15 cellular contexts compared by ENCODE assay signal in genomic region chr17:82399601-82400101, GRCh38. TPM values are rescaled to one million over a fixed set of nuclear protein-coding genes. Genes with fewer than 3 reads are reported as not detected.
A peak's percentile ranks its signal among the peaks of the same experiment; 100 is the strongest.
DNase-seq lines count a peak whose midpoint lies in the region; ATAC-seq, FAIRE-seq and TF ChIP-seq lines count a peak whose summit lies in the region.
"Had no signal": no experiment of that assay in that cellular context is flagged by ENCODE, and none has a peak within 500 bp of the region (broad histone marks: within the 10 kb centered on the region; RNA-seq: fewer than 3 reads in every experiment).

No MANE protein-coding gene starts in this region.

- CTCF ChIA-PET in HepG2 (lab: Yijun Ruan, JAX; ENCODE audit: low intra/inter-chr PET ratio, low total read pairs) = no interaction called here
- CTCF ChIA-PET in CD8-positive, alpha-beta memory T cell (lab: Charles Lee) = interaction anchor here (0.7 to 2.1 kb wide), 2 partner anchors 47 to 56 kb away, joined by 3 to 6 read pairs; no protein-coding TSS in a partner anchor

- ATAC-seq in HepG2 (no peak), right lobe of liver (no peak), HG02840 (IDR thresholded peaks at IDR 0.05; ENCODE audit: low FRiP score, unreplicated experiment) (no peak), GM23338 (no peak)

- H2AFZ ChIP-seq in HepG2 (ENCODE audit: low read length) (no peak overlapping the region), GM23338 (no peak overlapping the region)

- H4K20me1 ChIP-seq in HepG2 (ENCODE audit: insufficient read depth, low read length) = no peaks in the 10 kb centered on the region
- H4K20me1 ChIP-seq in GM23338 (replicated peaks; ENCODE audit: insufficient read depth) = no peaks in the 10 kb centered on the region

- H3K9me3 ChIP-seq in HepG2 (ENCODE audit: low read length) = no peaks in the 10 kb centered on the region
- no peaks in the 10 kb centered on the region for H3K9me3 ChIP-seq in right lobe of liver
- no peaks in the 10 kb centered on the region for H3K9me3 ChIP-seq in kidney (ENCODE audit: control insufficient read depth in 1 of 2, low read length in 2 of 2)
- no peaks in the 10 kb centered on the region for H3K9me3 ChIP-seq in CD8-positive, alpha-beta memory T cell (ENCODE audit: low read length)

- H3F3A ChIP-seq in GM23338 (replicated peaks; ENCODE audit: low read depth) = 0 out of 2 replicates have a peak, but pooled peaks cover 2% of the 10 kb centered on the region

- TF ChIP-seq POLR2A in HepG2 (IDR thresholded peaks at IDR 0.05; ENCODE audit: insufficient read depth in 1 of 2, low read depth in 2 of 2, low read length in 2 of 2) (no peak), right lobe of liver (IDR thresholded peaks at IDR 0.05) (no peak)

- TF ChIP-seq RAD21 in HepG2 (CRISPR knock-in tag; IDR thresholded peaks at IDR 0.05) = no peak

- H3K27me3 ChIP-seq in HepG2 (ENCODE audit: control insufficient read depth in 1 of 2, insufficient read depth in 2 of 2, low read length in 2 of 2) (no peaks in the 10 kb centered on the region), right lobe of liver (no peaks in the 10 kb centered on the region), GM23338 (ENCODE audit: insufficient read depth) (no peaks in the 10 kb centered on the region)
- H3K27me3 ChIP-seq in CD8-positive, alpha-beta memory T cell (ENCODE audit: insufficient read depth, low read length, poor library complexity, severe bottlenecking) = no peaks in the 10 kb centered on the region

- H3K79me2 ChIP-seq in HepG2 (ENCODE audit: insufficient read depth, low read length) = no peaks in the 10 kb centered on the region
- no peaks in the 10 kb centered on the region for H3K79me2 ChIP-seq in GM23338 (replicated peaks; ENCODE audit: insufficient read depth)

- 96% methylated on average over 16 of the region's 18 CpGs for WGBS in HepG2 (ENCODE audit: low lambda C conversion rate)
- 87% methylated on average over 8 of the region's 18 CpGs for WGBS in right lobe of liver (ENCODE audit: insufficient coverage, low coverage, low lambda C conversion rate, missing lambda C conversion rate)

- intact Hi-C loops in HepG2 (cut with micrococcal nuclease; ENCODE audit: unreplicated experiment) (no loop called here), right lobe of liver (cut with DNase I) (no loop called here), kidney (cut with DNase I) (no loop called here)

- DNase-seq in HepG2 (ENCODE audit: low spot score) = no peak
- no peak for DNase-seq in right lobe of liver
- peak; percentile 83 for DNase-seq in NCI-H69 (lab: John Stamatoyannopoulos, UW)
- peak; percentile 64 for DNase-seq in kidney
- DNase-seq in CD8-positive, alpha-beta memory T cell = no peak
- DNase-seq in GF-D8 (lab: John Stamatoyannopoulos, UW) = no peak
- no peak for DNase-seq in GM23338 (ENCODE audit: low spot score)
- DNase-seq: activated T-cell treated with anti-CD3 and anti-CD28 coated beads, Interleukin-2, amount 50 U/mL, for 1 hour; foreskin melanocyte; kidney glomerular epithelial cell; stimulated activated CD4-positive, alpha-beta T cell treated with anti-CD3 and anti-CD28 coated beads, Interleukin-15, amount 100 ng/mL, for 24 hours had no signal

- in situ Hi-C loops in HepG2 (cut with HindIII; ENCODE audit: extremely low pct_ligation_motif_present, low pct_unique_long_range_greater_than_20kb) = no loop called here

- H3K9me2 ChIP-seq in GM23338 (ENCODE audit: insufficient read depth) = no peaks in the 10 kb centered on the region

- H3K27ac Mint-ChIP-seq in CD8-positive, alpha-beta memory T cell = peak overlapping the region in 1 of 8 donors; percentile 92
- no peak overlapping the region for H3K27ac Mint-ChIP-seq in GM23338

- H3K4me1 ChIP-seq in HepG2 (ENCODE audit: insufficient read depth, low read length) (peaks cover 13% of the 10 kb centered on the region), right lobe of liver (peaks cover 0 to 8% (median 0%) of the 10 kb centered on the region in 4 donors), kidney (ENCODE audit: control insufficient read depth in 1 of 2, insufficient read depth in 1 of 2, low read depth in 1 of 2, low read length in 2 of 2) (no peaks in the 10 kb centered on the region), GM23338 (ENCODE audit: insufficient read depth) (no peaks in the 10 kb centered on the region)
- H3K4me1 ChIP-seq in CD8-positive, alpha-beta memory T cell (ENCODE audit: insufficient read depth, low read length) = peaks cover 14% of the 10 kb centered on the region

- H3K27ac ChIP-seq in HepG2 (ENCODE audit: extremely low read length, insufficient read depth, low read length) (no peak overlapping the region), right lobe of liver (no peak overlapping the region), kidney (ENCODE audit: low read depth in 2 of 2, low read length in 2 of 2) (no peak overlapping the region), GM23338 (ENCODE audit: low read depth) (no peak overlapping the region)
- no peak overlapping the region for H3K27ac ChIP-seq in CD8-positive, alpha-beta memory T cell (ENCODE audit: low read depth, low read length)

- no peaks in the 10 kb centered on the region for H3K9me3 Mint-ChIP-seq in CD8-positive, alpha-beta memory T cell
- no peaks in the 10 kb centered on the region for H3K9me3 Mint-ChIP-seq in GM23338
- H3K9me3 Mint-ChIP-seq: naive thymus-derived CD8-positive, alpha-beta T cell had no signal

- TF ChIP-seq CTCF in HepG2 (CRISPR knock-in tag; IDR thresholded peaks at IDR 0.05) (no peak), right lobe of liver (IDR thresholded peaks at IDR 0.05) (no peak), kidney (IDR thresholded peaks at IDR 0.05; ENCODE audit: borderline replicate concordance, extremely low read depth, insufficient read depth) (no peak), GM23338 (conservative IDR thresholded peaks at IDR 0.05; ENCODE audit: low read depth in 2 of 2) (no peak)

- no peaks in the 10 kb centered on the region for H3K27me3 Mint-ChIP-seq in CD8-positive, alpha-beta memory T cell
- H3K27me3 Mint-ChIP-seq in GM23338 (ENCODE audit: insufficient read depth, low read depth, poor library complexity) = peaks cover 7% of the 10 kb centered on the region
- H3K27me3 Mint-ChIP-seq: naive thymus-derived CD8-positive, alpha-beta T cell had no signal

- H3K36me3 ChIP-seq in HepG2 (replicated peaks in 1 of 2; ENCODE audit: control insufficient read depth in 1 of 2, insufficient read depth in 2 of 2, low read length in 2 of 2) (peaks cover 20 to 23% of the 10 kb centered on the region in 2 experiments; a peak in 4 of 5 replicates), right lobe of liver (no peaks in the 10 kb centered on the region), kidney (ENCODE audit: control insufficient read depth in 1 of 2, insufficient read depth in 2 of 2, low read length in 2 of 2) (peaks cover 0 to 2% of the 10 kb centered on the region in 2 donors), GM23338 (ENCODE audit: insufficient read depth) (no peaks in the 10 kb centered on the region)
- peaks cover 11% of the 10 kb centered on the region for H3K36me3 ChIP-seq in CD8-positive, alpha-beta memory T cell (ENCODE audit: insufficient read depth, low read length)

- no TSS peak for BruUV-seq in HepG2 (replicated peaks; lab: Mats Ljungman, UMichigan)

- POLR2A ChIA-PET in HepG2 (lab: Yijun Ruan, JAX) = no interaction called here
- POLR2A ChIA-PET in CD8-positive, alpha-beta memory T cell (lab: Charles Lee) = no interaction called here

- H3K4me3 ChIP-seq in HepG2 (replicated peaks in 1 of 3; ENCODE audit: insufficient read depth in 1 of 3, low read depth in 2 of 3, low read length in 3 of 3) (no peak overlapping the region), right lobe of liver (no peak overlapping the region), kidney (ENCODE audit: low read length in 2 of 2) (no peak overlapping the region), GM23338 (no peak overlapping the region)
- no peak overlapping the region for H3K4me3 ChIP-seq in CD8-positive, alpha-beta memory T cell (ENCODE audit: low read length)

- H3K9ac ChIP-seq in HepG2 (ENCODE audit: insufficient read depth, low read depth, low read length) (no peak overlapping the region), kidney (ENCODE audit: low read length in 2 of 2) (no peak overlapping the region)

- FAIRE-seq in HepG2 (lab: Jason Lieb, UNC) = no peak
- FAIRE-seq in kidney (lab: Jason Lieb, UNC) = no peak
- FAIRE-seq: G401.6 had no signal

- H3K36me3 Mint-ChIP-seq in CD8-positive, alpha-beta memory T cell = peaks cover 0 to 34% (median 4%) of the 10 kb centered on the region in 3 donors
- peaks cover 7% of the 10 kb centered on the region for H3K36me3 Mint-ChIP-seq in GM23338 (ENCODE audit: low read depth)

- TF ChIP-seq EP300 in HepG2 (IDR thresholded peaks at IDR 0.05; ENCODE audit: low read depth in 2 of 2, low read length in 2 of 2) (no peak), HepG2 (CRISPR knock-in tag; IDR thresholded peaks at IDR 0.05; ENCODE audit: borderline replicate concordance) (no peak)

- H3K4me2 ChIP-seq in HepG2 (ENCODE audit: low read depth, low read length) (no peak overlapping the region), GM23338 (no peak overlapping the region)

- no peak overlapping the region for H3K4me3 Mint-ChIP-seq in CD8-positive, alpha-beta memory T cell
- H3K4me3 Mint-ChIP-seq in GM23338 = no peak overlapping the region

- H3K4me1 Mint-ChIP-seq in CD8-positive, alpha-beta memory T cell = peaks cover 11 to 17% (median 14%) of the 10 kb centered on the region in 3 donors
- no peaks in the 10 kb centered on the region for H3K4me1 Mint-ChIP-seq in GM23338

RNA-seq across cellular contexts. Expression of gene HEXD, which starts 18.5 kb away (rescaled TPM):
- total RNA-seq in HepG2 (2016; rRNA removed; fragmentation: Illumina TruSeq; extraction: Trizol) = 12.4 and 22.3 TPM in 2 replicates
- total RNA-seq in HepG2 (2016; cell fraction: cytosol; rRNA removed; fragmentation: Illumina TruSeq; extraction: Trizol; ENCODE audit: low read depth) = 6.5 and 7.4 TPM in 2 replicates
- total RNA-seq in HepG2 (2016; cell fraction: insoluble cytoplasmic fraction; rRNA removed; fragmentation: Illumina TruSeq; extraction: Trizol) = 9.5 and 21.5 TPM in 2 replicates
- total RNA-seq in HepG2 (2016; cell fraction: membrane; rRNA removed; fragmentation: Illumina TruSeq; extraction: Trizol) = 8.1 and 9.0 TPM in 2 replicates
- 22.1 and 27.5 TPM in 2 replicates for total RNA-seq in HepG2 (2016; cell fraction: nucleus; rRNA removed; fragmentation: Illumina TruSeq; extraction: Trizol)
- polyA plus RNA-seq in HepG2 (2011; rRNA removed) = 41.8 and 63.2 TPM in 2 replicates
- 20.9 and 28.4 TPM in 2 replicates for polyA plus RNA-seq in HepG2 (2011; cell fraction: cytosol; rRNA removed)
- 726 and 860 TPM in 2 replicates for polyA plus RNA-seq in HepG2 (2011; cell fraction: nucleus; rRNA removed)
- polyA plus RNA-seq in HepG2 (2012) = 33.2 and 40.0 TPM in 2 replicates
- 5.4 and 7.5 TPM in 2 replicates for polyA plus RNA-seq in HepG2 (2016; cell fraction: cytosol; fragmentation: Illumina TruSeq; extraction: Trizol; ENCODE audit: low read depth)
- 16.9 and 19.6 TPM in 2 replicates for polyA plus RNA-seq in HepG2 (2016; cell fraction: insoluble cytoplasmic fraction; fragmentation: Illumina TruSeq; extraction: Trizol; ENCODE audit: low read depth)
- polyA plus RNA-seq in HepG2 (2016; cell fraction: membrane; fragmentation: Illumina TruSeq; extraction: Trizol; ENCODE audit: low read depth) = 6.9 and 9.6 TPM in 2 replicates
- 83.7 and 89.3 TPM in 2 replicates for polyA plus RNA-seq in HepG2 (2016; cell fraction: nucleus; fragmentation: Illumina TruSeq; extraction: Trizol; ENCODE audit: insufficient read depth, low read depth)
- 14.8 and 25.5 TPM in 2 replicates for polyA minus RNA-seq in HepG2 (2011; rRNA and poly(A)+ RNA removed; ENCODE audit: low replicate concordance)
- polyA minus RNA-seq in HepG2 (2011; cell fraction: cytosol; rRNA and poly(A)+ RNA removed) = 12.8 and 13.5 TPM in 2 replicates
- polyA minus RNA-seq in HepG2 (2011; cell fraction: nucleus; rRNA and poly(A)+ RNA removed) = 52.1 and 55.8 TPM in 2 replicates
- total RNA-seq in right lobe of liver = 10 to 100 TPM in 5 of 6 experiments, 1 to 10 TPM in 1; 9.6 to 30.4 (median 20.2) TPM
- total RNA-seq in kidney = 39.2 TPM
- polyA plus RNA-seq in kidney (ENCODE audit: insufficient read depth, low read depth, low replicate concordance) = 42.0 TPM
- 10 to 100 TPM; 29.6 to 30.4 TPM for total RNA-seq in CD8-positive, alpha-beta memory T cell
- polyA plus RNA-seq in CD8-positive, alpha-beta memory T cell = 10.6 TPM
- total RNA-seq in GM23338 (2014; rRNA removed; shearing (Covaris generic)) = 23.1 and 31.1 TPM in 2 replicates
- polyA plus RNA-seq in GM23338 (2016; fragmentation: Nextera tagmentation; extraction: Ambion mirVana) = 11.0 and 11.9 TPM in 2 replicates

RNA-seq across cellular contexts. Expression of gene OGFOD3, which starts 18.7 kb away (rescaled TPM):
- total RNA-seq in HepG2 (2016; rRNA removed; fragmentation: Illumina TruSeq; extraction: Trizol) (19.3 and 42.1 TPM in 2 replicates), right lobe of liver (10 to 100 TPM; 13.5 to 23.4 (median 16.2) TPM), kidney (36.1 TPM)
- 44.1 and 48.5 TPM in 2 replicates for total RNA-seq in HepG2 (2016; cell fraction: cytosol; rRNA removed; fragmentation: Illumina TruSeq; extraction: Trizol; ENCODE audit: low read depth)
- 18.4 and 43.0 TPM in 2 replicates for total RNA-seq in HepG2 (2016; cell fraction: insoluble cytoplasmic fraction; rRNA removed; fragmentation: Illumina TruSeq; extraction: Trizol)
- 47.3 and 50.8 TPM in 2 replicates for total RNA-seq in HepG2 (2016; cell fraction: membrane; rRNA removed; fragmentation: Illumina TruSeq; extraction: Trizol)
- 29.1 and 32.9 TPM in 2 replicates for total RNA-seq in HepG2 (2016; cell fraction: nucleus; rRNA removed; fragmentation: Illumina TruSeq; extraction: Trizol)
- polyA plus RNA-seq in HepG2 (2011; rRNA removed) (40.0 and 48.0 TPM in 2 replicates), kidney (ENCODE audit: insufficient read depth, low read depth, low replicate concordance) (27.8 TPM), GM23338 (2016; fragmentation: Nextera tagmentation; extraction: Ambion mirVana) (9.6 and 10.6 TPM in 2 replicates)
- 45.1 and 55.2 TPM in 2 replicates for polyA plus RNA-seq in HepG2 (2011; cell fraction: cytosol; rRNA removed)
- 42.8 and 53.8 TPM in 2 replicates for polyA plus RNA-seq in HepG2 (2011; cell fraction: nucleus; rRNA removed)
- 30.1 and 30.6 TPM in 2 replicates for polyA plus RNA-seq in HepG2 (2012)
- polyA plus RNA-seq in HepG2 (2016; cell fraction: cytosol; fragmentation: Illumina TruSeq; extraction: Trizol; ENCODE audit: low read depth) = 22.8 and 30.9 TPM in 2 replicates
- polyA plus RNA-seq in HepG2 (2016; cell fraction: insoluble cytoplasmic fraction; fragmentation: Illumina TruSeq; extraction: Trizol; ENCODE audit: low read depth) = 20.3 and 20.6 TPM in 2 replicates
- polyA plus RNA-seq in HepG2 (2016; cell fraction: membrane; fragmentation: Illumina TruSeq; extraction: Trizol; ENCODE audit: low read depth) = 24.3 and 28.8 TPM in 2 replicates
- 57.8 and 59.9 TPM in 2 replicates for polyA plus RNA-seq in HepG2 (2016; cell fraction: nucleus; fragmentation: Illumina TruSeq; extraction: Trizol; ENCODE audit: insufficient read depth, low read depth)
- polyA minus RNA-seq in HepG2 (2011; rRNA and poly(A)+ RNA removed; ENCODE audit: low replicate concordance) = 17.2 and 64.0 TPM in 2 replicates
- 31.0 and 31.1 TPM in 2 replicates for polyA minus RNA-seq in HepG2 (2011; cell fraction: cytosol; rRNA and poly(A)+ RNA removed)
- polyA minus RNA-seq in HepG2 (2011; cell fraction: nucleus; rRNA and poly(A)+ RNA removed) = 16.2 and 18.9 TPM in 2 replicates
- total RNA-seq in CD8-positive, alpha-beta memory T cell = 10 to 100 TPM; 27.9 to 28.4 TPM
- polyA plus RNA-seq in CD8-positive, alpha-beta memory T cell = 29.9 TPM
- 24.6 and 30.8 TPM in 2 replicates for total RNA-seq in GM23338 (2014; rRNA removed; shearing (Covaris generic))

RNA-seq across cellular contexts. Expression of gene UTS2R, which starts 28.1 kb away (rescaled TPM):
- total RNA-seq in HepG2 (2016; rRNA removed; fragmentation: Illumina TruSeq; extraction: Trizol) (0.13 TPM in 1 of 2 replicates, not detected in the other), right lobe of liver (not detected), kidney (not detected)
- not detected in 2 replicates for total RNA-seq in HepG2 (2016; cell fraction: cytosol; rRNA removed; fragmentation: Illumina TruSeq; extraction: Trizol; ENCODE audit: low read depth)
- 0.11 TPM in 1 of 2 replicates, not detected in the other for total RNA-seq in HepG2 (2016; cell fraction: insoluble cytoplasmic fraction; rRNA removed; fragmentation: Illumina TruSeq; extraction: Trizol)
- total RNA-seq in HepG2 (2016; cell fraction: membrane; rRNA removed; fragmentation: Illumina TruSeq; extraction: Trizol) = not detected in 2 replicates
- 0.38 TPM in 1 of 2 replicates, not detected in the other for total RNA-seq in HepG2 (2016; cell fraction: nucleus; rRNA removed; fragmentation: Illumina TruSeq; extraction: Trizol)
- polyA plus RNA-seq in HepG2 (2011; rRNA removed) (0.10 and 0.15 TPM in 2 replicates), kidney (ENCODE audit: insufficient read depth, low read depth, low replicate concordance) (not detected), GM23338 (2016; fragmentation: Nextera tagmentation; extraction: Ambion mirVana) (not detected in 2 replicates)
- 0.08 and 0.12 TPM in 2 replicates for polyA plus RNA-seq in HepG2 (2011; cell fraction: cytosol; rRNA removed)
- 1.7 and 2.2 TPM in 2 replicates for polyA plus RNA-seq in HepG2 (2011; cell fraction: nucleus; rRNA removed)
- polyA plus RNA-seq in HepG2 (2012) = 0.19 and 0.20 TPM in 2 replicates
- not detected in 2 replicates for polyA plus RNA-seq in HepG2 (2016; cell fraction: cytosol; fragmentation: Illumina TruSeq; extraction: Trizol; ENCODE audit: low read depth)
- polyA plus RNA-seq in HepG2 (2016; cell fraction: insoluble cytoplasmic fraction; fragmentation: Illumina TruSeq; extraction: Trizol; ENCODE audit: low read depth) = 0.17 TPM in 1 of 2 replicates, not detected in the other
- polyA plus RNA-seq in HepG2 (2016; cell fraction: membrane; fragmentation: Illumina TruSeq; extraction: Trizol; ENCODE audit: low read depth) = not detected in 2 replicates
- not detected in 2 replicates for polyA plus RNA-seq in HepG2 (2016; cell fraction: nucleus; fragmentation: Illumina TruSeq; extraction: Trizol; ENCODE audit: insufficient read depth, low read depth)
- polyA minus RNA-seq in HepG2 (2011; rRNA and poly(A)+ RNA removed; ENCODE audit: low replicate concordance) = 0.32 TPM in 1 of 2 replicates, not detected in the other
- polyA minus RNA-seq in HepG2 (2011; cell fraction: cytosol; rRNA and poly(A)+ RNA removed) = not detected in 2 replicates
- 0.50 TPM in 1 of 2 replicates, not detected in the other for polyA minus RNA-seq in HepG2 (2011; cell fraction: nucleus; rRNA and poly(A)+ RNA removed)
- not detected for total RNA-seq in CD8-positive, alpha-beta memory T cell
- not detected for polyA plus RNA-seq in CD8-positive, alpha-beta memory T cell
- total RNA-seq in GM23338 (2014; rRNA removed; shearing (Covaris generic)) = 0.49 and 0.82 TPM in 2 replicates
- total RNA-seq: dermis microvascular lymphatic vessel endothelial cell; naive thymus-derived CD8-positive, alpha-beta T cell had no signal
- polyA plus RNA-seq: naive thymus-derived CD8-positive, alpha-beta T cell had no signal

RNA-seq across cellular contexts. Expression of gene TEX19, which starts 40.6 kb away (rescaled TPM):
- total RNA-seq in HepG2 (2016; rRNA removed; fragmentation: Illumina TruSeq; extraction: Trizol) (1.3 and 1.8 TPM in 2 replicates), right lobe of liver (not detected), kidney (not detected)
- 0.61 and 0.62 TPM in 2 replicates for total RNA-seq in HepG2 (2016; cell fraction: cytosol; rRNA removed; fragmentation: Illumina TruSeq; extraction: Trizol; ENCODE audit: low read depth)
- 1.6 TPM in 2 replicates for total RNA-seq in HepG2 (2016; cell fraction: insoluble cytoplasmic fraction; rRNA removed; fragmentation: Illumina TruSeq; extraction: Trizol)
- total RNA-seq in HepG2 (2016; cell fraction: membrane; rRNA removed; fragmentation: Illumina TruSeq; extraction: Trizol) = 1.4 and 1.7 TPM in 2 replicates
- total RNA-seq in HepG2 (2016; cell fraction: nucleus; rRNA removed; fragmentation: Illumina TruSeq; extraction: Trizol) = 0.31 and 0.50 TPM in 2 replicates
- polyA plus RNA-seq in HepG2 (2011; rRNA removed) (4.9 and 6.0 TPM in 2 replicates), kidney (ENCODE audit: insufficient read depth, low read depth, low replicate concordance) (not detected), GM23338 (2016; fragmentation: Nextera tagmentation; extraction: Ambion mirVana) (0.10 and 0.23 TPM in 2 replicates)
- polyA plus RNA-seq in HepG2 (2011; cell fraction: cytosol; rRNA removed) = 4.4 and 5.4 TPM in 2 replicates
- polyA plus RNA-seq in HepG2 (2011; cell fraction: nucleus; rRNA removed) = 1.8 TPM in 2 replicates
- polyA plus RNA-seq in HepG2 (2012) = 3.9 TPM in 2 replicates
- 0.29 and 0.36 TPM in 2 replicates for polyA plus RNA-seq in HepG2 (2016; cell fraction: cytosol; fragmentation: Illumina TruSeq; extraction: Trizol; ENCODE audit: low read depth)
- 1.2 and 1.6 TPM in 2 replicates for polyA plus RNA-seq in HepG2 (2016; cell fraction: insoluble cytoplasmic fraction; fragmentation: Illumina TruSeq; extraction: Trizol; ENCODE audit: low read depth)
- 0.61 and 0.72 TPM in 2 replicates for polyA plus RNA-seq in HepG2 (2016; cell fraction: membrane; fragmentation: Illumina TruSeq; extraction: Trizol; ENCODE audit: low read depth)
- 0.55 and 1.4 TPM in 2 replicates for polyA plus RNA-seq in HepG2 (2016; cell fraction: nucleus; fragmentation: Illumina TruSeq; extraction: Trizol; ENCODE audit: insufficient read depth, low read depth)
- 1.6 and 8.6 TPM in 2 replicates for polyA minus RNA-seq in HepG2 (2011; rRNA and poly(A)+ RNA removed; ENCODE audit: low replicate concordance)
- 1.8 and 2.5 TPM in 2 replicates for polyA minus RNA-seq in HepG2 (2011; cell fraction: cytosol; rRNA and poly(A)+ RNA removed)
- 0.26 and 0.50 TPM in 2 replicates for polyA minus RNA-seq in HepG2 (2011; cell fraction: nucleus; rRNA and poly(A)+ RNA removed)
- total RNA-seq in CD8-positive, alpha-beta memory T cell = not detected
- polyA plus RNA-seq in CD8-positive, alpha-beta memory T cell = not detected
- total RNA-seq in GM23338 (2014; rRNA removed; shearing (Covaris generic)) = 0.66 and 1.1 TPM in 2 replicates
- total RNA-seq: dermis microvascular lymphatic vessel endothelial cell; naive thymus-derived CD8-positive, alpha-beta T cell had no signal
- polyA plus RNA-seq: naive thymus-derived CD8-positive, alpha-beta T cell had no signal

RNA-seq across cellular contexts. Expression of gene CYBC1, which starts 50.9 kb away (rescaled TPM):
- total RNA-seq in HepG2 (2016; rRNA removed; fragmentation: Illumina TruSeq; extraction: Trizol) = 27.1 and 43.4 TPM in 2 replicates
- total RNA-seq in HepG2 (2016; cell fraction: cytosol; rRNA removed; fragmentation: Illumina TruSeq; extraction: Trizol; ENCODE audit: low read depth) = 72.9 and 78.4 TPM in 2 replicates
- 23.7 and 43.2 TPM in 2 replicates for total RNA-seq in HepG2 (2016; cell fraction: insoluble cytoplasmic fraction; rRNA removed; fragmentation: Illumina TruSeq; extraction: Trizol)
- total RNA-seq in HepG2 (2016; cell fraction: membrane; rRNA removed; fragmentation: Illumina TruSeq; extraction: Trizol) = 74.7 and 83.2 TPM in 2 replicates
- total RNA-seq in HepG2 (2016; cell fraction: nucleus; rRNA removed; fragmentation: Illumina TruSeq; extraction: Trizol) = 38.5 and 40.4 TPM in 2 replicates
- 44.1 and 56.8 TPM in 2 replicates for polyA plus RNA-seq in HepG2 (2011; rRNA removed)
- polyA plus RNA-seq in HepG2 (2011; cell fraction: cytosol; rRNA removed) = 43.1 and 61.0 TPM in 2 replicates
- 170 and 187 TPM in 2 replicates for polyA plus RNA-seq in HepG2 (2011; cell fraction: nucleus; rRNA removed)
- 22.9 and 33.5 TPM in 2 replicates for polyA plus RNA-seq in HepG2 (2012)
- 7.9 and 8.6 TPM in 2 replicates for polyA plus RNA-seq in HepG2 (2016; cell fraction: cytosol; fragmentation: Illumina TruSeq; extraction: Trizol; ENCODE audit: low read depth)
- 17.6 and 23.7 TPM in 2 replicates for polyA plus RNA-seq in HepG2 (2016; cell fraction: insoluble cytoplasmic fraction; fragmentation: Illumina TruSeq; extraction: Trizol; ENCODE audit: low read depth)
- 13.1 and 13.7 TPM in 2 replicates for polyA plus RNA-seq in HepG2 (2016; cell fraction: membrane; fragmentation: Illumina TruSeq; extraction: Trizol; ENCODE audit: low read depth)
- 99.7 and 100 TPM in 2 replicates for polyA plus RNA-seq in HepG2 (2016; cell fraction: nucleus; fragmentation: Illumina TruSeq; extraction: Trizol; ENCODE audit: insufficient read depth, low read depth)
- 44.8 and 70.0 TPM in 2 replicates for polyA minus RNA-seq in HepG2 (2011; rRNA and poly(A)+ RNA removed; ENCODE audit: low replicate concordance)
- 34.6 and 36.4 TPM in 2 replicates for polyA minus RNA-seq in HepG2 (2011; cell fraction: cytosol; rRNA and poly(A)+ RNA removed)
- polyA minus RNA-seq in HepG2 (2011; cell fraction: nucleus; rRNA and poly(A)+ RNA removed) = 46.0 and 49.1 TPM in 2 replicates
- total RNA-seq in right lobe of liver = 10 to 100 TPM; 29.4 to 82.4 (median 46.4) TPM
- 139 TPM for total RNA-seq in kidney
- polyA plus RNA-seq in kidney (ENCODE audit: insufficient read depth, low read depth, low replicate concordance) = 38.2 TPM
- 100 to 1,000 TPM; 184 to 189 TPM for total RNA-seq in CD8-positive, alpha-beta memory T cell
- 175 TPM for polyA plus RNA-seq in CD8-positive, alpha-beta memory T cell
- total RNA-seq in GM23338 (2014; rRNA removed; shearing (Covaris generic)) = 61.2 and 72.4 TPM in 2 replicates
- 22.5 and 24.7 TPM in 2 replicates for polyA plus RNA-seq in GM23338 (2016; fragmentation: Nextera tagmentation; extraction: Ambion mirVana)

Comparison
In these comparisons a context has a peak if more than half of its experiments do, and no peak if none do; other contexts are left out.
1. DNase-seq: peak in NCI-H69 (single experiment) and kidney (single experiment); none in HepG2 (single experiment), right lobe of liver (0 of 3), CD8-positive, alpha-beta memory T cell (0 of 5), GF-D8 (single experiment) and GM23338 (single experiment).